In the genomic region with DNA sequence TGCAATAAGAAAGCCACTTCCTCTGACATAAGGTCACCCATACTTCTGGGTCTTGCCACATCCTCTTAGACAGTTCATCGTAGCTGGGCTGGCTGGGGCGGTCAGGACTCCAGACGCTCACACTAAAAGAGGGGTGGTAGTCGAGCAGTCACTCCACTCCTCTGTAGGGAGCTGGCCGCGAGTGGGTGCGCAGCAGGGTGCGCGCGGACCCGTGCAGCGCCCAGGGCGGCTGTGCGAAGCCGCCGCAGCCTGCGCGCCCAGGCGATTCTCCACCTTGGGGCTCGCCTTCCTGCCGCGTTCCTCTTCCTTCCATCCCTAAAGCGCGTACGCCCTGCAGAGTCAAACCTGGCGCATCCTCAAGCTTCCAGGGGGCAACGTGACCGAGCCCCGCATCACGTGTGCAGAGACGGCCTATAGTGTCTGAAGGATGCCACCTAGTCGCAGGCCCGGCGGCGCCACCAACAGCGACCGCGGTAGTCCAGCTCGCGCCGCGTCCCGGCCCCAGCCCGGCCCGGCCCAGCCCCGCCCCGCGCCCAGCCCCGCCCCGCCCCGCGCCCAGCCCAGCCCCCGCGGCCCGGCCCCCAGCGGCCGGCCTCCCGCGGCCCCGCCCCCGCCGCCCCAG, we compare ENCODE assay signal across 1 cellular context.
TF ChIP-seq lines count a peak whose summit lies in the region.

No MANE protein-coding gene starts in this region.

TF ChIP-seq in WTC11, 78 proteins besides CTCF, POLR2A, EP300 and RAD21 (continued from another document):
- TF ChIP-seq ZNF232 (CRISPR knock-in tag; IDR thresholded peaks at IDR 0.05) = no peak
- no peak for TF ChIP-seq KAT7 (CRISPR knock-in tag; IDR thresholded peaks at IDR 0.05; ENCODE audit: borderline replicate concordance)
- TF ChIP-seq NR2C2 (CRISPR knock-in tag; IDR thresholded peaks at IDR 0.05) = no peak
- TF ChIP-seq JUN (CRISPR knock-in tag; IDR thresholded peaks at IDR 0.05) = no peak
- TF ChIP-seq, protein P1, sequence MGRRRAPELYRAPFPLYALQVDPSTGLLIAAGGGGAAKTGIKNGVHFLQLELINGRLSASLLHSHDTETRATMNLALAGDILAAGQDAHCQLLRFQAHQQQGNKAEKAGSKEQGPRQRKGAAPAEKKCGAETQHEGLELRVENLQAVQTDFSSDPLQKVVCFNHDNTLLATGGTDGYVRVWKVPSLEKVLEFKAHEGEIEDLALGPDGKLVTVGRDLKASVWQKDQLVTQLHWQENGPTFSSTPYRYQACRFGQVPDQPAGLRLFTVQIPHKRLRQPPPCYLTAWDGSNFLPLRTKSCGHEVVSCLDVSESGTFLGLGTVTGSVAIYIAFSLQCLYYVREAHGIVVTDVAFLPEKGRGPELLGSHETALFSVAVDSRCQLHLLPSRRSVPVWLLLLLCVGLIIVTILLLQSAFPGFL (CRISPR knock-in tag; IDR thresholded peaks at IDR 0.05; ENCODE audit: borderline replicate concordance) = no peak
- TF ChIP-seq, protein P2, sequence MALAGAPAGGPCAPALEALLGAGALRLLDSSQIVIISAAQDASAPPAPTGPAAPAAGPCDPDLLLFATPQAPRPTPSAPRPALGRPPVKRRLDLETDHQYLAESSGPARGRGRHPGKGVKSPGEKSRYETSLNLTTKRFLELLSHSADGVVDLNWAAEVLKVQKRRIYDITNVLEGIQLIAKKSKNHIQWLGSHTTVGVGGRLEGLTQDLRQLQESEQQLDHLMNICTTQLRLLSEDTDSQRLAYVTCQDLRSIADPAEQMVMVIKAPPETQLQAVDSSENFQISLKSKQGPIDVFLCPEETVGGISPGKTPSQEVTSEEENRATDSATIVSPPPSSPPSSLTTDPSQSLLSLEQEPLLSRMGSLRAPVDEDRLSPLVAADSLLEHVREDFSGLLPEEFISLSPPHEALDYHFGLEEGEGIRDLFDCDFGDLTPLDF (CRISPR knock-in tag; IDR thresholded peaks at IDR 0.05) = 0 out of 2 replicates have a peak, but pooled peaks have one; percentile 25
- TF ChIP-seq ZNF671 (CRISPR knock-in tag; IDR thresholded peaks at IDR 0.05) = no peak
- TF ChIP-seq, protein P3, sequence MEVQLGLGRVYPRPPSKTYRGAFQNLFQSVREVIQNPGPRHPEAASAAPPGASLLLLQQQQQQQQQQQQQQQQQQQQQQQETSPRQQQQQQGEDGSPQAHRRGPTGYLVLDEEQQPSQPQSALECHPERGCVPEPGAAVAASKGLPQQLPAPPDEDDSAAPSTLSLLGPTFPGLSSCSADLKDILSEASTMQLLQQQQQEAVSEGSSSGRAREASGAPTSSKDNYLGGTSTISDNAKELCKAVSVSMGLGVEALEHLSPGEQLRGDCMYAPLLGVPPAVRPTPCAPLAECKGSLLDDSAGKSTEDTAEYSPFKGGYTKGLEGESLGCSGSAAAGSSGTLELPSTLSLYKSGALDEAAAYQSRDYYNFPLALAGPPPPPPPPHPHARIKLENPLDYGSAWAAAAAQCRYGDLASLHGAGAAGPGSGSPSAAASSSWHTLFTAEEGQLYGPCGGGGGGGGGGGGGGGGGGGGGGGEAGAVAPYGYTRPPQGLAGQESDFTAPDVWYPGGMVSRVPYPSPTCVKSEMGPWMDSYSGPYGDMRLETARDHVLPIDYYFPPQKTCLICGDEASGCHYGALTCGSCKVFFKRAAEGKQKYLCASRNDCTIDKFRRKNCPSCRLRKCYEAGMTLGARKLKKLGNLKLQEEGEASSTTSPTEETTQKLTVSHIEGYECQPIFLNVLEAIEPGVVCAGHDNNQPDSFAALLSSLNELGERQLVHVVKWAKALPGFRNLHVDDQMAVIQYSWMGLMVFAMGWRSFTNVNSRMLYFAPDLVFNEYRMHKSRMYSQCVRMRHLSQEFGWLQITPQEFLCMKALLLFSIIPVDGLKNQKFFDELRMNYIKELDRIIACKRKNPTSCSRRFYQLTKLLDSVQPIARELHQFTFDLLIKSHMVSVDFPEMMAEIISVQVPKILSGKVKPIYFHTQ (CRISPR knock-in tag; IDR thresholded peaks at IDR 0.05) = no peak
- TF ChIP-seq, protein P4, sequence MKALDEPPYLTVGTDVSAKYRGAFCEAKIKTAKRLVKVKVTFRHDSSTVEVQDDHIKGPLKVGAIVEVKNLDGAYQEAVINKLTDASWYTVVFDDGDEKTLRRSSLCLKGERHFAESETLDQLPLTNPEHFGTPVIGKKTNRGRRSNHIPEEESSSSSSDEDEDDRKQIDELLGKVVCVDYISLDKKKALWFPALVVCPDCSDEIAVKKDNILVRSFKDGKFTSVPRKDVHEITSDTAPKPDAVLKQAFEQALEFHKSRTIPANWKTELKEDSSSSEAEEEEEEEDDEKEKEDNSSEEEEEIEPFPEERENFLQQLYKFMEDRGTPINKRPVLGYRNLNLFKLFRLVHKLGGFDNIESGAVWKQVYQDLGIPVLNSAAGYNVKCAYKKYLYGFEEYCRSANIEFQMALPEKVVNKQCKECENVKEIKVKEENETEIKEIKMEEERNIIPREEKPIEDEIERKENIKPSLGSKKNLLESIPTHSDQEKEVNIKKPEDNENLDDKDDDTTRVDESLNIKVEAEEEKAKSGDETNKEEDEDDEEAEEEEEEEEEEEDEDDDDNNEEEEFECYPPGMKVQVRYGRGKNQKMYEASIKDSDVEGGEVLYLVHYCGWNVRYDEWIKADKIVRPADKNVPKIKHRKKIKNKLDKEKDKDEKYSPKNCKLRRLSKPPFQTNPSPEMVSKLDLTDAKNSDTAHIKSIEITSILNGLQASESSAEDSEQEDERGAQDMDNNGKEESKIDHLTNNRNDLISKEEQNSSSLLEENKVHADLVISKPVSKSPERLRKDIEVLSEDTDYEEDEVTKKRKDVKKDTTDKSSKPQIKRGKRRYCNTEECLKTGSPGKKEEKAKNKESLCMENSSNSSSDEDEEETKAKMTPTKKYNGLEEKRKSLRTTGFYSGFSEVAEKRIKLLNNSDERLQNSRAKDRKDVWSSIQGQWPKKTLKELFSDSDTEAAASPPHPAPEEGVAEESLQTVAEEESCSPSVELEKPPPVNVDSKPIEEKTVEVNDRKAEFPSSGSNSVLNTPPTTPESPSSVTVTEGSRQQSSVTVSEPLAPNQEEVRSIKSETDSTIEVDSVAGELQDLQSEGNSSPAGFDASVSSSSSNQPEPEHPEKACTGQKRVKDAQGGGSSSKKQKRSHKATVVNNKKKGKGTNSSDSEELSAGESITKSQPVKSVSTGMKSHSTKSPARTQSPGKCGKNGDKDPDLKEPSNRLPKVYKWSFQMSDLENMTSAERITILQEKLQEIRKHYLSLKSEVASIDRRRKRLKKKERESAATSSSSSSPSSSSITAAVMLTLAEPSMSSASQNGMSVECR (CRISPR knock-in tag; IDR thresholded peaks at IDR 0.05; ENCODE audit: borderline replicate concordance) = peak; percentile 50; the same call in 1 of the 2 replicates
- TF ChIP-seq, protein P5, sequence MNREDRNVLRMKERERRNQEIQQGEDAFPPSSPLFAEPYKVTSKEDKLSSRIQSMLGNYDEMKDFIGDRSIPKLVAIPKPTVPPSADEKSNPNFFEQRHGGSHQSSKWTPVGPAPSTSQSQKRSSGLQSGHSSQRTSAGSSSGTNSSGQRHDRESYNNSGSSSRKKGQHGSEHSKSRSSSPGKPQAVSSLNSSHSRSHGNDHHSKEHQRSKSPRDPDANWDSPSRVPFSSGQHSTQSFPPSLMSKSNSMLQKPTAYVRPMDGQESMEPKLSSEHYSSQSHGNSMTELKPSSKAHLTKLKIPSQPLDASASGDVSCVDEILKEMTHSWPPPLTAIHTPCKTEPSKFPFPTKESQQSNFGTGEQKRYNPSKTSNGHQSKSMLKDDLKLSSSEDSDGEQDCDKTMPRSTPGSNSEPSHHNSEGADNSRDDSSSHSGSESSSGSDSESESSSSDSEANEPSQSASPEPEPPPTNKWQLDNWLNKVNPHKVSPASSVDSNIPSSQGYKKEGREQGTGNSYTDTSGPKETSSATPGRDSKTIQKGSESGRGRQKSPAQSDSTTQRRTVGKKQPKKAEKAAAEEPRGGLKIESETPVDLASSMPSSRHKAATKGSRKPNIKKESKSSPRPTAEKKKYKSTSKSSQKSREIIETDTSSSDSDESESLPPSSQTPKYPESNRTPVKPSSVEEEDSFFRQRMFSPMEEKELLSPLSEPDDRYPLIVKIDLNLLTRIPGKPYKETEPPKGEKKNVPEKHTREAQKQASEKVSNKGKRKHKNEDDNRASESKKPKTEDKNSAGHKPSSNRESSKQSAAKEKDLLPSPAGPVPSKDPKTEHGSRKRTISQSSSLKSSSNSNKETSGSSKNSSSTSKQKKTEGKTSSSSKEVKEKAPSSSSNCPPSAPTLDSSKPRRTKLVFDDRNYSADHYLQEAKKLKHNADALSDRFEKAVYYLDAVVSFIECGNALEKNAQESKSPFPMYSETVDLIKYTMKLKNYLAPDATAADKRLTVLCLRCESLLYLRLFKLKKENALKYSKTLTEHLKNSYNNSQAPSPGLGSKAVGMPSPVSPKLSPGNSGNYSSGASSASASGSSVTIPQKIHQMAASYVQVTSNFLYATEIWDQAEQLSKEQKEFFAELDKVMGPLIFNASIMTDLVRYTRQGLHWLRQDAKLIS (CRISPR knock-in tag; IDR thresholded peaks at IDR 0.05; ENCODE audit: borderline replicate concordance) = no peak
- TF ChIP-seq, protein P6, sequence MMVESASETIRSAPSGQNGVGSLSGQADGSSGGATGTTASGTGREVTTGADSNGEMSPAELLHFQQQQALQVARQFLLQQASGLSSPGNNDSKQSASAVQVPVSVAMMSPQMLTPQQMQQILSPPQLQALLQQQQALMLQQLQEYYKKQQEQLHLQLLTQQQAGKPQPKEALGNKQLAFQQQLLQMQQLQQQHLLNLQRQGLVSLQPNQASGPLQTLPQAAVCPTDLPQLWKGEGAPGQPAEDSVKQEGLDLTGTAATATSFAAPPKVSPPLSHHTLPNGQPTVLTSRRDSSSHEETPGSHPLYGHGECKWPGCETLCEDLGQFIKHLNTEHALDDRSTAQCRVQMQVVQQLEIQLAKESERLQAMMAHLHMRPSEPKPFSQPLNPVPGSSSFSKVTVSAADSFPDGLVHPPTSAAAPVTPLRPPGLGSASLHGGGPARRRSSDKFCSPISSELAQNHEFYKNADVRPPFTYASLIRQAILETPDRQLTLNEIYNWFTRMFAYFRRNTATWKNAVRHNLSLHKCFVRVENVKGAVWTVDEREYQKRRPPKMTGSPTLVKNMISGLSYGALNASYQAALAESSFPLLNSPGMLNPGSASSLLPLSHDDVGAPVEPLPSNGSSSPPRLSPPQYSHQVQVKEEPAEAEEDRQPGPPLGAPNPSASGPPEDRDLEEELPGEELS (CRISPR knock-in tag; IDR thresholded peaks at IDR 0.05) = 0 out of 2 replicates have a peak, but pooled peaks have one; percentile 60
- TF ChIP-seq TEAD4 (CRISPR knock-in tag; IDR thresholded peaks at IDR 0.05) = 0 out of 2 replicates have a peak, but pooled peaks have one; percentile 45
- peak; percentile 74 for TF ChIP-seq TEAD1 (CRISPR knock-in tag; IDR thresholded peaks at IDR 0.05)
- TF ChIP-seq IRF2 (CRISPR knock-in tag; IDR thresholded peaks at IDR 0.05; ENCODE audit: borderline replicate concordance, low read depth) = no peak; the same call in 1 of the 2 replicates
- TF ChIP-seq ZNF416 (CRISPR knock-in tag; IDR thresholded peaks at IDR 0.05) = peak; percentile 33; the same call in 1 of the 2 replicates
- TF ChIP-seq, protein P7, sequence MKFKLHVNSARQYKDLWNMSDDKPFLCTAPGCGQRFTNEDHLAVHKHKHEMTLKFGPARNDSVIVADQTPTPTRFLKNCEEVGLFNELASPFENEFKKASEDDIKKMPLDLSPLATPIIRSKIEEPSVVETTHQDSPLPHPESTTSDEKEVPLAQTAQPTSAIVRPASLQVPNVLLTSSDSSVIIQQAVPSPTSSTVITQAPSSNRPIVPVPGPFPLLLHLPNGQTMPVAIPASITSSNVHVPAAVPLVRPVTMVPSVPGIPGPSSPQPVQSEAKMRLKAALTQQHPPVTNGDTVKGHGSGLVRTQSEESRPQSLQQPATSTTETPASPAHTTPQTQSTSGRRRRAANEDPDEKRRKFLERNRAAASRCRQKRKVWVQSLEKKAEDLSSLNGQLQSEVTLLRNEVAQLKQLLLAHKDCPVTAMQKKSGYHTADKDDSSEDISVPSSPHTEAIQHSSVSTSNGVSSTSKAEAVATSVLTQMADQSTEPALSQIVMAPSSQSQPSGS (CRISPR knock-in tag; IDR thresholded peaks at IDR 0.05; ENCODE audit: borderline replicate concordance, low read depth) = no peak
- TF ChIP-seq, protein P8, sequence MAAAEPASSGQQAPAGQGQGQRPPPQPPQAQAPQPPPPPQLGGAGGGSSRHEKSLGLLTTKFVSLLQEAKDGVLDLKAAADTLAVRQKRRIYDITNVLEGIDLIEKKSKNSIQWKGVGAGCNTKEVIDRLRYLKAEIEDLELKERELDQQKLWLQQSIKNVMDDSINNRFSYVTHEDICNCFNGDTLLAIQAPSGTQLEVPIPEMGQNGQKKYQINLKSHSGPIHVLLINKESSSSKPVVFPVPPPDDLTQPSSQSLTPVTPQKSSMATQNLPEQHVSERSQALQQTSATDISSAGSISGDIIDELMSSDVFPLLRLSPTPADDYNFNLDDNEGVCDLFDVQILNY (CRISPR knock-in tag; IDR thresholded peaks at IDR 0.05) = no peak
- 0 out of 2 replicates have a peak, but pooled peaks have one; percentile 13 for TF ChIP-seq SMAD3 (CRISPR knock-in tag; IDR thresholded peaks at IDR 0.05; ENCODE audit: borderline replicate concordance)
- TF ChIP-seq, protein P9, sequence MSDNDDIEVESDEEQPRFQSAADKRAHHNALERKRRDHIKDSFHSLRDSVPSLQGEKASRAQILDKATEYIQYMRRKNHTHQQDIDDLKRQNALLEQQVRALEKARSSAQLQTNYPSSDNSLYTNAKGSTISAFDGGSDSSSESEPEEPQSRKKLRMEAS (CRISPR knock-in tag; IDR thresholded peaks at IDR 0.05) = peak; percentile 67; the same call in 1 of the 2 replicates
- TF ChIP-seq ETV6 (CRISPR knock-in tag; IDR thresholded peaks at IDR 0.05) = peak; percentile 72
- TF ChIP-seq SOX15 (CRISPR knock-in tag; IDR thresholded peaks at IDR 0.05) = no peak
- 0 out of 2 replicates have a peak, but pooled peaks have one; percentile 24 for TF ChIP-seq ZNF423 (CRISPR knock-in tag; IDR thresholded peaks at IDR 0.05)
- TF ChIP-seq, protein P10, sequence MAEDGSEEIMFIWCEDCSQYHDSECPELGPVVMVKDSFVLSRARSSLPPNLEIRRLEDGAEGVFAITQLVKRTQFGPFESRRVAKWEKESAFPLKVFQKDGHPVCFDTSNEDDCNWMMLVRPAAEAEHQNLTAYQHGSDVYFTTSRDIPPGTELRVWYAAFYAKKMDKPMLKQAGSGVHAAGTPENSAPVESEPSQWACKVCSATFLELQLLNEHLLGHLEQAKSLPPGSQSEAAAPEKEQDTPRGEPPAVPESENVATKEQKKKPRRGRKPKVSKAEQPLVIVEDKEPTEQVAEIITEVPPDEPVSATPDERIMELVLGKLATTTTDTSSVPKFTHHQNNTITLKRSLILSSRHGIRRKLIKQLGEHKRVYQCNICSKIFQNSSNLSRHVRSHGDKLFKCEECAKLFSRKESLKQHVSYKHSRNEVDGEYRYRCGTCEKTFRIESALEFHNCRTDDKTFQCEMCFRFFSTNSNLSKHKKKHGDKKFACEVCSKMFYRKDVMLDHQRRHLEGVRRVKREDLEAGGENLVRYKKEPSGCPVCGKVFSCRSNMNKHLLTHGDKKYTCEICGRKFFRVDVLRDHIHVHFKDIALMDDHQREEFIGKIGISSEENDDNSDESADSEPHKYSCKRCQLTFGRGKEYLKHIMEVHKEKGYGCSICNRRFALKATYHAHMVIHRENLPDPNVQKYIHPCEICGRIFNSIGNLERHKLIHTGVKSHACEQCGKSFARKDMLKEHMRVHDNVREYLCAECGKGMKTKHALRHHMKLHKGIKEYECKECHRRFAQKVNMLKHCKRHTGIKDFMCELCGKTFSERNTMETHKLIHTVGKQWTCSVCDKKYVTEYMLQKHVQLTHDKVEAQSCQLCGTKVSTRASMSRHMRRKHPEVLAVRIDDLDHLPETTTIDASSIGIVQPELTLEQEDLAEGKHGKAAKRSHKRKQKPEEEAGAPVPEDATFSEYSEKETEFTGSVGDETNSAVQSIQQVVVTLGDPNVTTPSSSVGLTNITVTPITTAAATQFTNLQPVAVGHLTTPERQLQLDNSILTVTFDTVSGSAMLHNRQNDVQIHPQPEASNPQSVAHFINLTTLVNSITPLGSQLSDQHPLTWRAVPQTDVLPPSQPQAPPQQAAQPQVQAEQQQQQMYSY (CRISPR knock-in tag; IDR thresholded peaks at IDR 0.05) = no peak
